In the genomic region with DNA sequence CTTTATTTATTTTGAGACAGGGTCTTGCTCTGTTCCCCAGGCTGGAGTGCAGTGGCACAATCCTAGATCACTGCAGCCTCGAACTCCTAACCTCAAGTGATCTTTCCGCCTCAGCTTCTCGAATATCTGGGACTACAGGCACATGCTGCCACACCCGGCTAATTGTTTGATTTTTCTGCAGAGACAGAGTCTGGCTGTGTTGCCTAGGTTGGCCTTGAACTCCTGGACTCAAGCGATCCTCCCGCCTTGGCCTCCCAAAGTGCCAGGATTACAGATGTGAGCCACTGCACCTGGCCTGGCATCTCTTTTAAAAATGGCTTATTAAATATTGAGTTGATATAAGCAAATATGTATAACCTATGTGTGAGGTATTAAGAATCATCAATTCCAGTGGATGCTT, we compare ENCODE assay signal across 16 cellular contexts.
DNase-seq lines count a peak whose midpoint lies in the region; FAIRE-seq lines count a peak whose summit lies in the region.
"Had no signal": no experiment of that assay in that cellular context is flagged by ENCODE, and none has a peak within 500 bp of the region (broad histone marks: within the 10 kb centered on the region; RNA-seq: fewer than 3 reads in every experiment).

No MANE protein-coding gene starts in this region.

- peaks cover 80% of the 10 kb centered on the region for H3K4me1 ChIP-seq in BLaER1
- H3K4me1 ChIP-seq in BLaER1 treated with 17β-estradiol and CSF1 and Interleukin-3, amounts not matched to agents 10 nM and 100 nM: peaks cover 26 to 80% (median 62%) of the 10 kb centered on the region in 10 experiments

- DNase-seq in islet precursor cell (peak; percentile 15), urothelium cell line (ENCODE audit: low spot score) (no peak), RKO (ENCODE audit: low spot score) (no peak)
- DNase-seq in stimulated activated CD4-positive, alpha-beta T cell treated with anti-CD3 and anti-CD28 coated beads, Interleukin-4, amount 100 ng/mL, for 24 hours: no peak
- DNase-seq: C1 segment of cervical spinal cord; Calu3; CD4-positive, alpha-beta memory T cell; COR-L47; DMS79 treated with DMSO at 0.1 percent for 48 hours; GF-D8; H7; HCEC 1CT had no signal

- peaks cover 69% of the 10 kb centered on the region for H3K36me3 ChIP-seq in BLaER1
- peaks cover 9 to 59% (median 37%) of the 10 kb centered on the region in 11 experiments; a peak in 20 of 22 replicates for H3K36me3 ChIP-seq in BLaER1 treated with 17β-estradiol and CSF1 and Interleukin-3, amounts not matched to agents 10 nM and 100 nM

- no peak overlapping the region for H3K4me3 ChIP-seq in BLaER1
- no peak overlapping the region for H3K4me3 ChIP-seq in BLaER1 treated with 17β-estradiol and CSF1 and Interleukin-3, amounts not matched to agents 10 nM and 100 nM

- peaks cover 32% of the 10 kb centered on the region for H3K9me3 ChIP-seq in BLaER1
- H3K9me3 ChIP-seq in BLaER1 treated with 17β-estradiol and CSF1 and Interleukin-3, amounts not matched to agents 10 nM and 100 nM (replicated peaks in 1 of 11): peaks cover 12 to 30% (median 22%) of the 10 kb centered on the region in 11 experiments; a peak in 18 of 22 replicates

- peak overlapping the region; percentile 34; the same call in 1 of the 2 replicates for H3K4me2 ChIP-seq in BLaER1
- peak overlapping the region in 8 of 11 experiments; percentile 9 to 39 (median 29); a peak in 12 of 22 replicates for H3K4me2 ChIP-seq in BLaER1 treated with 17β-estradiol and CSF1 and Interleukin-3, amounts not matched to agents 10 nM and 100 nM

- peak; percentile 68 for FAIRE-seq in urothelium cell line (lab: Jason Lieb, UNC)
- FAIRE-seq: GM12892, H1 had no signal

- no peak overlapping the region for H3K9ac ChIP-seq in BLaER1
- no peak overlapping the region for H3K9ac ChIP-seq in BLaER1 treated with 17β-estradiol and CSF1 and Interleukin-3, amounts not matched to agents 10 nM and 100 nM

- H4K20me1 ChIP-seq in BLaER1: peaks cover 50% of the 10 kb centered on the region
- peaks cover 0 to 16% (median 0%) of the 10 kb centered on the region in 11 experiments; a peak in 5 of 22 replicates for H4K20me1 ChIP-seq in BLaER1 treated with 17β-estradiol and CSF1 and Interleukin-3, amounts not matched to agents 10 nM and 100 nM

- H3K27ac ChIP-seq in BLaER1: no peak overlapping the region
- peak overlapping the region in 1 of 11 experiments; percentile 9; a peak in 1 of 22 replicates for H3K27ac ChIP-seq in BLaER1 treated with 17β-estradiol and CSF1 and Interleukin-3, amounts not matched to agents 10 nM and 100 nM

- H3K27me3 ChIP-seq in BLaER1: no peaks in the 10 kb centered on the region
- no peaks in the 10 kb centered on the region for H3K27me3 ChIP-seq in BLaER1 treated with 17β-estradiol and CSF1 and Interleukin-3, amounts not matched to agents 10 nM and 100 nM
